ENCODE assay signal across 8 cellular contexts in the genomic region with DNA sequence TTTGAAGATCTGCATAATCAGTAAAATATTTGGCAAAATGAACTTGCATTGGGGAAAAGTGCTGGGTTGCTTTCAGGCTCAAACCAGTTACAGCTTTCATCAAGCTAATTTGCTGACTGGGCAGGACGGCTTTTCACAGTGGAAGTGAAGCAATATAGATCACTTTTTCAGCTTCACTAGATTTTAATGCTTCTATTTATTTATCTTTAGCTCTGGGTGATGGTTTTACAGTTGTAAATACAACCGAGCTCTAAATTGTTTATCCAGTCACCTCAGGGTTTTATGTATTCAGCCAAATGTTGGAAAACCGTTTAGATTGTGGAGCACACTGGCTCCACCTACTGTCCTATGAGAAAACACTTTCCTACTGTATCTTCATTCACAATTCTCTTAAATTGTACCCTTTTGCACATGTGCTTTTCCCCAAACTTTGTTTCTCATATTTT. TPM values are rescaled to one million over a fixed set of nuclear protein-coding genes. Genes with fewer than 3 reads are reported as not detected.
A peak's percentile ranks its signal among the peaks of the same experiment; 100 is the strongest.
DNase-seq lines count a peak whose midpoint lies in the region; ATAC-seq and TF ChIP-seq lines count a peak whose summit lies in the region.

No MANE protein-coding gene starts in this region.

- H3K4me1 ChIP-seq in osteoblast (ENCODE audit: insufficient read depth, low read length): peaks cover 4% of the 10 kb centered on the region

- H3K4me3 ChIP-seq in fibroblast of the aortic adventitia (ENCODE audit: low read depth, low read length) (no peak overlapping the region), osteoblast (ENCODE audit: insufficient read depth, low read length) (peak overlapping the region; percentile 62)

- no peaks in the 10 kb centered on the region for H3K27me3 ChIP-seq in osteoblast (ENCODE audit: insufficient read depth, low read length)

- no peaks in the 10 kb centered on the region for H3K36me3 ChIP-seq in osteoblast (ENCODE audit: insufficient read depth, low read length)

- H3K79me2 ChIP-seq in osteoblast (ENCODE audit: insufficient read depth, low read length): no peaks in the 10 kb centered on the region

- ATAC-seq in Right ventricle myocardium inferior: peak; percentile 84
- ATAC-seq in HG03457 (IDR thresholded peaks at IDR 0.05; ENCODE audit: unreplicated experiment): no peak
- no peak for ATAC-seq in GM19455 (IDR thresholded peaks at IDR 0.05; ENCODE audit: unreplicated experiment)

- intact Hi-C loops in Right ventricle myocardium inferior (cut with DNase I): loop anchor here (2.0 to 5.0 kb wide), 3 partner anchors 57 to 184 kb away; a partner anchor contains a TSS
- intact Hi-C loops in cardiac septum (cut with DNase I): loop anchor here (1.0 to 10.0 kb wide), 3 partner anchors 54 to 187 kb away; a partner anchor contains a TSS

- peak overlapping the region; percentile 27 for H3K27ac ChIP-seq in osteoblast (ENCODE audit: low read depth, low read length)

- TF ChIP-seq CTCF in fibroblast of the aortic adventitia (IDR thresholded peaks at IDR 0.05; ENCODE audit: insufficient read depth, low read length): peak; percentile 78
- peak; percentile 75 for TF ChIP-seq CTCF in osteoblast (IDR thresholded peaks at IDR 0.05; ENCODE audit: extremely low read depth, low read depth, low read length)

- H3K9me3 ChIP-seq in osteoblast (ENCODE audit: low read depth, low read length): no peaks in the 10 kb centered on the region

- H4K20me1 ChIP-seq in osteoblast (ENCODE audit: insufficient read depth, low read length): no peaks in the 10 kb centered on the region

- peak overlapping the region; percentile 79 for H3K4me2 ChIP-seq in osteoblast (ENCODE audit: insufficient read depth, low read length)

- no peak for DNase-seq in Right ventricle myocardium inferior (ENCODE audit: missing footprints)
- no peak for DNase-seq in cardiac septum (ENCODE audit: low spot score)
- DNase-seq in NCI-H1694 (lab: John Stamatoyannopoulos, UW): peak; percentile 53
- DNase-seq in SW480 (ENCODE audit: low spot score): peak; percentile 68
- DNase-seq in fibroblast of the aortic adventitia (ENCODE audit: low read depth): peak; percentile 79
- peak; percentile 39 for DNase-seq in osteoblast (ENCODE audit: insufficient read length, low spot score, missing footprints)

- H2AFZ ChIP-seq in osteoblast (ENCODE audit: low read length): peak overlapping the region; percentile 59

RNA-seq across cellular contexts. Expression of a gene that starts 58.2 kb away (rescaled TPM):
- total RNA-seq in Right ventricle myocardium inferior (9.9 TPM), cardiac septum (9.7 TPM), fibroblast of the aortic adventitia (ENCODE audit: low replicate concordance) (5.3 and 15.3 TPM in 2 replicates), osteoblast (9.8 and 11.2 TPM in 2 replicates)

Comparison
In these comparisons a context has a peak if more than half of its experiments do, and no peak if none do; other contexts are left out.
1. DNase-seq: peak in NCI-H1694 (single experiment), SW480 (single experiment), fibroblast of the aortic adventitia (single experiment) and osteoblast (single experiment); none in Right ventricle myocardium inferior (single experiment) and cardiac septum (single experiment).